Comparison of ENCODE assay signal across 27 cellular contexts in the genomic region with DNA sequence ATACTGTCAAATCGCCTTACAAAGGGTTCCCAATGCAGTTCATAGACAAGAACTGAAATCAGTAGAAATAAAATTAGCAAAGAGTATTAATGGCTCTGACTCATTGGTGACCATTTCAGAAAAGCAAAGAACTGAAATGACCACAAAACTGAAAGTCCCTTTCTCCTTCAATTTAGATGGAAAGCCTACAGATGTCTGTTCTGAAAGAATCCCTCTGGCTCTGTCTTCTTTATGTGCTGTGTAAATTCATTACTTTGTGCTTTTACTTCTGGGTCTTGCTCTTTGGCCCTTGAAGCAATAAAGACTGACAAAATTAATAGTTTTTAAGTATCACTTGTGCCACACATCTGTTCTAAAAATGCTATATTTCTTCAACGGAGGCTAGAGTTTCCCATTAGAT.
"Had no signal": no experiment of that assay in that cellular context is flagged by ENCODE, and none has a peak within 500 bp of the region (broad histone marks: within the 10 kb centered on the region; RNA-seq: fewer than 3 reads in every experiment).

No MANE protein-coding gene starts in this region.

- H3K27me3 ChIP-seq: ascending aorta, thyroid gland, upper lobe of left lung had no signal

- H3K4me3 ChIP-seq: ascending aorta, coronary artery, heart left ventricle, left lung, lower lobe of right lung, smooth muscle cell, thyroid gland, upper lobe of left lung had no signal

- H3K36me3 ChIP-seq: ascending aorta, brain microvascular endothelial cell, heart left ventricle, left lung, lower lobe of right lung, thyroid gland, upper lobe of left lung had no signal

- H3K4me2 ChIP-seq: smooth muscle cell had no signal

- H3K36me3 Mint-ChIP-seq: activated naive CD8-positive, alpha-beta T cell treated with anti-CD3 and anti-CD28 coated beads for 36 hours; natural killer cell treated with Interleukin-12 subunit alpha and Interleukin-12 subunit beta and Interleukin-15 and Interleukin-18, amount 100 ng/mL, for 72 hours; stimulated activated memory B cell treated with anti-CD40 and anti-IgM and Interleukin-4, amounts not matched to agents 10 μg/mL and 1 μg/mL and 100 μg/mL, for 72 hours had no signal

- H3K27ac ChIP-seq: ascending aorta, brain microvascular endothelial cell, coronary artery, heart left ventricle, left lung, lower lobe of right lung, thyroid gland, upper lobe of left lung had no signal

- H3K9me3 ChIP-seq: ascending aorta, heart left ventricle, left lung, lower lobe of right lung, thyroid gland, upper lobe of left lung had no signal

- H3K4me1 ChIP-seq: ascending aorta, heart left ventricle, left lung, lower lobe of right lung, thyroid gland, upper lobe of left lung had no signal

- H3K9me3 Mint-ChIP-seq: activated B cell treated with CpG ODN at 0.5 μM for 24 hours; activated naive CD4-positive, alpha-beta T cell treated with anti-CD3 and anti-CD28 coated beads for 36 hours; activated naive CD8-positive, alpha-beta T cell treated with anti-CD3 and anti-CD28 coated beads for 36 hours; natural killer cell treated with Interleukin-12 subunit alpha and Interleukin-12 subunit beta and Interleukin-15 and Interleukin-18, amount 100 ng/mL, for 72 hours; stimulated activated memory B cell treated with anti-CD40 and anti-IgM and Interleukin-4, amounts not matched to agents 10 μg/mL and 1 μg/mL and 100 μg/mL, for 72 hours; stimulated activated naive CD8-positive, alpha-beta T cell treated with anti-CD3 and anti-CD28 coated beads, Interleukin-15, amount 100 ng/mL, for 72 hours; T-helper 2 cell treated with Interferon-gamma antibody and Interleukin-4, amounts not matched to agents 5 μg/mL and 100 μg/mL, for 36 hours had no signal

- ATAC-seq: heart left ventricle; left lung; lower lobe of right lung; natural killer cell treated with Interleukin-12 subunit alpha and Interleukin-12 subunit beta and Interleukin-15 and Interleukin-18, amount 100 ng/mL, for 72 hours; sciatic nerve; stimulated activated memory B cell treated with anti-CD40 and anti-IgM and Interleukin-4, amounts not matched to agents 10 μg/mL and 1 μg/mL and 100 μg/mL, for 72 hours; stimulated activated naive CD8-positive, alpha-beta T cell treated with anti-CD3 and anti-CD28 coated beads, Interleukin-15, amount 100 ng/mL, for 72 hours had no signal

- H3K4me1 Mint-ChIP-seq: activated B cell treated with CpG ODN at 0.5 μM for 24 hours; activated naive CD8-positive, alpha-beta T cell treated with anti-CD3 and anti-CD28 coated beads for 36 hours; stimulated activated memory B cell treated with anti-CD40 and anti-IgM and Interleukin-4, amounts not matched to agents 10 μg/mL and 1 μg/mL and 100 μg/mL, for 72 hours; stimulated activated naive CD8-positive, alpha-beta T cell treated with anti-CD3 and anti-CD28 coated beads, Interleukin-15, amount 100 ng/mL, for 72 hours had no signal

- DNase-seq: activated B cell treated with CpG ODN at 0.5 μM for 24 hours; activated CD4-positive, alpha-beta T cell treated with anti-CD3 and anti-CD28 coated beads, Interleukin-2, amount 50 U/mL, for 1 hour; activated effector memory CD4-positive, alpha-beta T cell treated with Interleukin-2 at 50 U/mL for 16 hours; activated naive CD4-positive, alpha-beta T cell treated with anti-CD3 and anti-CD28 coated beads for 36 hours; activated naive CD8-positive, alpha-beta T cell treated with anti-CD3 and anti-CD28 coated beads for 36 hours; brain microvascular endothelial cell; heart left ventricle; kidney glomerular epithelial cell; left lung; lower lobe of right lung; mesendoderm; retina; stimulated activated CD4-positive, alpha-beta T cell treated with anti-CD3 and anti-CD28 coated beads, Interleukin-1b, Interleukin-23, amount 100 ng/mL, for 48 hours; stimulated activated CD4-positive, alpha-beta T cell treated with anti-CD3 and anti-CD28 coated beads, Interleukin-4, amount 100 ng/mL, for 4 hours; stimulated activated CD8-positive, alpha-beta memory T cell treated with anti-CD3 and anti-CD28 coated beads, Interleukin-4, amount 100 ng/mL, for 48 hours; stimulated activated naive CD8-positive, alpha-beta T cell treated with anti-CD3 and anti-CD28 coated beads, Interleukin-15, amount 100 ng/mL, for 72 hours; substantia nigra; T-helper 1 cell; thyroid gland; upper lobe of left lung had no signal

- H3K4me3 Mint-ChIP-seq: activated B cell treated with CpG ODN at 0.5 μM for 24 hours; activated naive CD4-positive, alpha-beta T cell treated with anti-CD3 and anti-CD28 coated beads for 36 hours; activated naive CD8-positive, alpha-beta T cell treated with anti-CD3 and anti-CD28 coated beads for 36 hours; natural killer cell treated with Interleukin-12 subunit alpha and Interleukin-12 subunit beta and Interleukin-15 and Interleukin-18, amount 100 ng/mL, for 72 hours; stimulated activated memory B cell treated with anti-CD40 and anti-IgM and Interleukin-4, amounts not matched to agents 10 μg/mL and 1 μg/mL and 100 μg/mL, for 72 hours; stimulated activated naive CD8-positive, alpha-beta T cell treated with anti-CD3 and anti-CD28 coated beads, Interleukin-15, amount 100 ng/mL, for 72 hours; T-helper 2 cell treated with Interferon-gamma antibody and Interleukin-4, amounts not matched to agents 5 μg/mL and 100 μg/mL, for 36 hours had no signal

- H3K27ac Mint-ChIP-seq: activated B cell treated with CpG ODN at 0.5 μM for 24 hours; activated naive CD4-positive, alpha-beta T cell treated with anti-CD3 and anti-CD28 coated beads for 36 hours; activated naive CD8-positive, alpha-beta T cell treated with anti-CD3 and anti-CD28 coated beads for 36 hours; natural killer cell treated with Interleukin-12 subunit alpha and Interleukin-12 subunit beta and Interleukin-15 and Interleukin-18, amount 100 ng/mL, for 72 hours; stimulated activated memory B cell treated with anti-CD40 and anti-IgM and Interleukin-4, amounts not matched to agents 10 μg/mL and 1 μg/mL and 100 μg/mL, for 72 hours; stimulated activated naive CD8-positive, alpha-beta T cell treated with anti-CD3 and anti-CD28 coated beads, Interleukin-15, amount 100 ng/mL, for 72 hours; T-helper 2 cell treated with Interferon-gamma antibody and Interleukin-4, amounts not matched to agents 5 μg/mL and 100 μg/mL, for 36 hours had no signal
